14 cellular contexts compared by ENCODE assay signal in the genomic region with DNA sequence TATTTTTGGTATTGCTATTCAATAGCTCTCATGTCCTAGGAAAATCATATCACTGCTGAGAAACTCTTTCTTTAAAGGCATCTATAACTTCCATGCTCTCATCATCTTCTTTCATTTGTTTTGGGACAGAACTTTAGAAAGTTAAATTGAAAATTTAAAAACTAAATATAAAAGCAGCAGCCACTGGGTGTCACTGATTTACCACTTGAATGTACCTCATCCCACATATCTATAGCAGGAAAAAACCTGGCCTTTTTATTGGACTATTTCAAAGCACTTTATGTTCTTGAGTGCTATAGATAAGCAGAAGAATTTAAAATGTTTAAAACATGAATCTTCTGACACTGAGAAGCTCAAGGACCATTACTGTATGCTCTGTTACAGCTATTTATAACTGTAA.
A peak's percentile ranks its signal among the peaks of the same experiment; 100 is the strongest.
DNase-seq lines count a peak whose midpoint lies in the region; ATAC-seq and TF ChIP-seq lines count a peak whose summit lies in the region.
"Had no signal": no experiment of that assay in that cellular context is flagged by ENCODE, and none has a peak within 500 bp of the region (broad histone marks: within the 10 kb centered on the region; RNA-seq: fewer than 3 reads in every experiment).

No MANE protein-coding gene starts in this region.

- H3K4me1 Mint-ChIP-seq in GM23338 = no peaks in the 10 kb centered on the region
- H3K4me1 Mint-ChIP-seq in activated T-cell treated with anti-CD3 and anti-CD28 coated beads, Interleukin-2, amount 50 U/mL, for 24 hours (ENCODE audit: low read depth) = no peaks in the 10 kb centered on the region
- no peaks in the 10 kb centered on the region for H3K4me1 Mint-ChIP-seq in activated T-helper 17 cell treated with anti-CD3 and anti-CD28 coated beads, Interleukin-2, amount 50 U/mL, for 72 hours
- H3K4me1 Mint-ChIP-seq: memory B cell had no signal

- no peaks in the 10 kb centered on the region for H3F3A ChIP-seq in GM23338 (replicated peaks; ENCODE audit: low read depth)

- H3K4me3 ChIP-seq in GM23338 (no peak overlapping the region), psoas muscle (no peak overlapping the region)
- H3K4me3 ChIP-seq: K562 had no signal

- no peak overlapping the region for H3K4me2 ChIP-seq in GM23338

- no peak overlapping the region for H3K27ac Mint-ChIP-seq in GM23338
- no peak overlapping the region for H3K27ac Mint-ChIP-seq in activated T-cell treated with anti-CD3 and anti-CD28 coated beads, Interleukin-2, amount 50 U/mL, for 24 hours
- no peak overlapping the region for H3K27ac Mint-ChIP-seq in activated T-helper 17 cell treated with anti-CD3 and anti-CD28 coated beads, Interleukin-2, amount 50 U/mL, for 72 hours
- H3K27ac Mint-ChIP-seq: activated CD8-positive, alpha-beta T cell treated with anti-CD3 and anti-CD28 coated beads for 36 hours; memory B cell; T-helper 1 cell treated with Interleukin-12 subunit alpha and Interleukin-12 subunit beta and Interleukin-4 antibody, amounts not matched to agents 30 μg/mL and 1 μg/mL, for 36 hours had no signal

- H3K4me3 Mint-ChIP-seq in GM23338 = no peak overlapping the region
- H3K4me3 Mint-ChIP-seq in activated T-cell treated with anti-CD3 and anti-CD28 coated beads, Interleukin-2, amount 50 U/mL, for 24 hours = no peak overlapping the region
- H3K4me3 Mint-ChIP-seq in activated T-helper 17 cell treated with anti-CD3 and anti-CD28 coated beads, Interleukin-2, amount 50 U/mL, for 72 hours = no peak overlapping the region
- H3K4me3 Mint-ChIP-seq: activated CD8-positive, alpha-beta T cell treated with anti-CD3 and anti-CD28 coated beads for 36 hours; memory B cell; T-helper 1 cell treated with Interleukin-12 subunit alpha and Interleukin-12 subunit beta and Interleukin-4 antibody, amounts not matched to agents 30 μg/mL and 1 μg/mL, for 36 hours had no signal

- no peak for ATAC-seq in GM23338
- ATAC-seq in psoas muscle = no peak
- no peak for ATAC-seq in activated T-helper 17 cell treated with anti-CD3 and anti-CD28 coated beads, Interleukin-2, amount 50 U/mL, for 72 hours (replicated peaks)
- ATAC-seq: activated CD8-positive, alpha-beta T cell treated with anti-CD3 and anti-CD28 coated beads for 36 hours; K562 had no signal

- no peaks in the 10 kb centered on the region for H3K27me3 ChIP-seq in GM23338 (ENCODE audit: insufficient read depth)
- H3K27me3 ChIP-seq in psoas muscle (ENCODE audit: insufficient read depth in 3 of 3, low read length in 2 of 3) = no peaks in the 10 kb centered on the region

- 0 out of 2 replicates have a peak, but pooled peaks cover 3% of the 10 kb centered on the region for H3K9me2 ChIP-seq in GM23338 (ENCODE audit: insufficient read depth)

- peaks cover 4% of the 10 kb centered on the region for H3K27me3 Mint-ChIP-seq in GM23338 (ENCODE audit: insufficient read depth, low read depth, poor library complexity)
- peaks cover 12% of the 10 kb centered on the region for H3K27me3 Mint-ChIP-seq in activated T-cell treated with anti-CD3 and anti-CD28 coated beads, Interleukin-2, amount 50 U/mL, for 24 hours
- H3K27me3 Mint-ChIP-seq in activated T-helper 17 cell treated with anti-CD3 and anti-CD28 coated beads, Interleukin-2, amount 50 U/mL, for 72 hours = peaks cover 11% of the 10 kb centered on the region

- H3K9me3 ChIP-seq in psoas muscle = no peaks in the 10 kb centered on the region

- H2AFZ ChIP-seq in GM23338 = no peak overlapping the region

- no peaks in the 10 kb centered on the region for H3K36me3 ChIP-seq in GM23338 (ENCODE audit: insufficient read depth)
- no peaks in the 10 kb centered on the region for H3K36me3 ChIP-seq in psoas muscle (ENCODE audit: insufficient read depth in 1 of 2, low read depth in 1 of 2)

- peaks cover 5% of the 10 kb centered on the region; the same call in 2 of the 3 replicates for H3K36me3 Mint-ChIP-seq in GM23338 (ENCODE audit: low read depth)
- H3K36me3 Mint-ChIP-seq in activated T-cell treated with anti-CD3 and anti-CD28 coated beads, Interleukin-2, amount 50 U/mL, for 24 hours (ENCODE audit: low read depth) = no peaks in the 10 kb centered on the region
- no peaks in the 10 kb centered on the region for H3K36me3 Mint-ChIP-seq in activated T-helper 17 cell treated with anti-CD3 and anti-CD28 coated beads, Interleukin-2, amount 50 U/mL, for 72 hours (ENCODE audit: low read depth)
- H3K36me3 Mint-ChIP-seq: memory B cell had no signal

- POLR2A ChIA-PET in RWPE1 (lab: Yijun Ruan, JAX; ENCODE audit: low non-redundant PET) = no interaction called here

- H3K27ac ChIP-seq in GM23338 (ENCODE audit: low read depth) (no peak overlapping the region), RWPE1 (no peak overlapping the region), psoas muscle (no peak overlapping the region)

- CTCF ChIA-PET in RWPE1 (lab: Yijun Ruan, JAX) = no interaction called here

- no peaks in the 10 kb centered on the region for H3K79me2 ChIP-seq in GM23338 (replicated peaks; ENCODE audit: insufficient read depth)

- H3K4me1 ChIP-seq in GM23338 (ENCODE audit: insufficient read depth) (no peaks in the 10 kb centered on the region), psoas muscle (no peaks in the 10 kb centered on the region)

- DNase-seq in GM23338 (ENCODE audit: low spot score) (no peak), RWPE1 (ENCODE audit: low spot score) (peak; percentile 25), fibroblast of gingiva (ENCODE audit: low read depth) (peak; percentile 27), psoas muscle (no peak), HuH-7.5 (ENCODE audit: low spot score) (no peak)
- DNase-seq in activated T-cell treated with anti-CD3 and anti-CD28 coated beads, Interleukin-2, amount 50 U/mL, for 24 hours = no peak
- DNase-seq: activated CD8-positive, alpha-beta T cell treated with anti-CD3 and anti-CD28 coated beads for 36 hours; activated naive CD4-positive, alpha-beta T cell treated with Interleukin-2 at 50 U/mL for 16 hours; Calu3; NCI-H2029 had no signal

- peaks cover 21% of the 10 kb centered on the region for H3K9me3 Mint-ChIP-seq in GM23338
- H3K9me3 Mint-ChIP-seq in activated T-cell treated with anti-CD3 and anti-CD28 coated beads, Interleukin-2, amount 50 U/mL, for 24 hours = peaks cover 9% of the 10 kb centered on the region
- H3K9me3 Mint-ChIP-seq in activated T-helper 17 cell treated with anti-CD3 and anti-CD28 coated beads, Interleukin-2, amount 50 U/mL, for 72 hours = no peaks in the 10 kb centered on the region

- intact Hi-C loops in psoas muscle (cut with DNase I) = loop anchor here in 1 of 2 donors (5.0 kb wide), 1 partner anchor 476 kb away; no protein-coding TSS in a partner anchor

- TF ChIP-seq CTCF in GM23338 (conservative IDR thresholded peaks at IDR 0.05; ENCODE audit: low read depth in 2 of 2) (peak; percentile 41 to 43), RWPE1 (conservative IDR thresholded peaks at IDR 0.05; ENCODE audit: low read depth) (no peak), psoas muscle (IDR thresholded peaks at IDR 0.05) (peak; percentile 6)

- no peaks in the 10 kb centered on the region for H4K20me1 ChIP-seq in GM23338 (replicated peaks; ENCODE audit: insufficient read depth)

TF ChIP-seq in GM23338, 12 proteins besides CTCF, POLR2A, EP300 and RAD21 (continues in another document):
- TF ChIP-seq EZH2phosphoT487 (IDR thresholded peaks at IDR 0.05; ENCODE audit: unreplicated experiment) (no peak), POLR2AphosphoS5 (IDR thresholded peaks at IDR 0.05; ENCODE audit: low read depth) (no peak), JUNB (IDR thresholded peaks at IDR 0.05; ENCODE audit: unreplicated experiment) (no peak), NANOG (IDR thresholded peaks at IDR 0.05; ENCODE audit: borderline replicate concordance) (no peak), ZNF114 (CRISPR knock-in tag; IDR thresholded peaks at IDR 0.05) (no peak), EZH2 (IDR thresholded peaks at IDR 0.05; ENCODE audit: low read depth, unreplicated experiment) (no peak), STAT1 (IDR thresholded peaks at IDR 0.05; ENCODE audit: unreplicated experiment) (no peak), CREB1 (CRISPR knock-in tag; IDR thresholded peaks at IDR 0.05; ENCODE audit: low read depth) (no peak)
- TF ChIP-seq, protein P1, sequence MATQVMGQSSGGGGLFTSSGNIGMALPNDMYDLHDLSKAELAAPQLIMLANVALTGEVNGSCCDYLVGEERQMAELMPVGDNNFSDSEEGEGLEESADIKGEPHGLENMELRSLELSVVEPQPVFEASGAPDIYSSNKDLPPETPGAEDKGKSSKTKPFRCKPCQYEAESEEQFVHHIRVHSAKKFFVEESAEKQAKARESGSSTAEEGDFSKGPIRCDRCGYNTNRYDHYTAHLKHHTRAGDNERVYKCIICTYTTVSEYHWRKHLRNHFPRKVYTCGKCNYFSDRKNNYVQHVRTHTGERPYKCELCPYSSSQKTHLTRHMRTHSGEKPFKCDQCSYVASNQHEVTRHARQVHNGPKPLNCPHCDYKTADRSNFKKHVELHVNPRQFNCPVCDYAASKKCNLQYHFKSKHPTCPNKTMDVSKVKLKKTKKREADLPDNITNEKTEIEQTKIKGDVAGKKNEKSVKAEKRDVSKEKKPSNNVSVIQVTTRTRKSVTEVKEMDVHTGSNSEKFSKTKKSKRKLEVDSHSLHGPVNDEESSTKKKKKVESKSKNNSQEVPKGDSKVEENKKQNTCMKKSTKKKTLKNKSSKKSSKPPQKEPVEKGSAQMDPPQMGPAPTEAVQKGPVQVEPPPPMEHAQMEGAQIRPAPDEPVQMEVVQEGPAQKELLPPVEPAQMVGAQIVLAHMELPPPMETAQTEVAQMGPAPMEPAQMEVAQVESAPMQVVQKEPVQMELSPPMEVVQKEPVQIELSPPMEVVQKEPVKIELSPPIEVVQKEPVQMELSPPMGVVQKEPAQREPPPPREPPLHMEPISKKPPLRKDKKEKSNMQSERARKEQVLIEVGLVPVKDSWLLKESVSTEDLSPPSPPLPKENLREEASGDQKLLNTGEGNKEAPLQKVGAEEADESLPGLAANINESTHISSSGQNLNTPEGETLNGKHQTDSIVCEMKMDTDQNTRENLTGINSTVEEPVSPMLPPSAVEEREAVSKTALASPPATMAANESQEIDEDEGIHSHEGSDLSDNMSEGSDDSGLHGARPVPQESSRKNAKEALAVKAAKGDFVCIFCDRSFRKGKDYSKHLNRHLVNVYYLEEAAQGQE (IDR thresholded peaks at IDR 0.05; ENCODE audit: unreplicated experiment) = no peak
- TF ChIP-seq, protein P2, sequence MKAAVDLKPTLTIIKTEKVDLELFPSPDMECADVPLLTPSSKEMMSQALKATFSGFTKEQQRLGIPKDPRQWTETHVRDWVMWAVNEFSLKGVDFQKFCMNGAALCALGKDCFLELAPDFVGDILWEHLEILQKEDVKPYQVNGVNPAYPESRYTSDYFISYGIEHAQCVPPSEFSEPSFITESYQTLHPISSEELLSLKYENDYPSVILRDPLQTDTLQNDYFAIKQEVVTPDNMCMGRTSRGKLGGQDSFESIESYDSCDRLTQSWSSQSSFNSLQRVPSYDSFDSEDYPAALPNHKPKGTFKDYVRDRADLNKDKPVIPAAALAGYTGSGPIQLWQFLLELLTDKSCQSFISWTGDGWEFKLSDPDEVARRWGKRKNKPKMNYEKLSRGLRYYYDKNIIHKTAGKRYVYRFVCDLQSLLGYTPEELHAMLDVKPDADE (IDR thresholded peaks at IDR 0.05) = no peak

Comparison
In these comparisons a context has a peak if more than half of its experiments do, and no peak if none do; other contexts are left out.
1. DNase-seq: peak in RWPE1 (single experiment) and fibroblast of gingiva (single experiment); none in GM23338 (single experiment), psoas muscle (0 of 2), activated T-cell treated with anti-CD3 and anti-CD28 coated beads, Interleukin-2, amount 50 U/mL, for 24 hours (single experiment) and HuH-7.5 (single experiment).